Comparison of ENCODE assay signal across 18 cellular contexts in genomic region chr11:45185228-45185729, GRCh38.
"Had no signal": no experiment of that assay in that cellular context is flagged by ENCODE, and none has a peak within 500 bp of the region (broad histone marks: within the 10 kb centered on the region; RNA-seq: fewer than 3 reads in every experiment).

No MANE protein-coding gene starts in this region.

- H3K4me3 ChIP-seq: gastroesophageal sphincter, heart left ventricle, left ventricle myocardium inferior, tibial artery had no signal

- ATAC-seq: activated CD8-positive, alpha-beta T cell treated with anti-CD3 and anti-CD28 coated beads for 36 hours; esophagus mucosa; gastroesophageal sphincter; heart left ventricle had no signal

- DNase-seq: activated CD4-positive, alpha-beta T cell treated with anti-CD3 and anti-CD28 coated beads, Interleukin-2, amount 10 ng/mL, durations not matched to agents 24 days and 14 days; activated CD8-positive, alpha-beta T cell treated with anti-CD3 and anti-CD28 coated beads for 36 hours; activated naive CD4-positive, alpha-beta T cell treated with anti-CD3 and anti-CD28 coated beads for 36 hours; activated T-cell treated with anti-CD3 and anti-CD28 coated beads, Interleukin-2, amount 50 U/mL, for 24 hours; anterior cingulate cortex; cerebellar nuclear complex; cortex of kidney; heart left ventricle; kidney glomerular epithelial cell; left ventricle myocardium inferior; mammary epithelial cell; stimulated activated CD4-positive, alpha-beta T cell treated with anti-CD3 and anti-CD28 coated beads, Interleukin-12 subunit alpha, Interleukin-12 subunit beta, amount 100 ng/mL, for 4 hours; stimulated activated CD4-positive, alpha-beta T cell treated with anti-CD3 and anti-CD28 coated beads, Interleukin-1b, Interleukin-23, amount 100 ng/mL, for 48 hours; stimulated activated CD8-positive, alpha-beta memory T cell treated with anti-CD3 and anti-CD28 coated beads, Interleukin-4, amount 100 ng/mL, for 48 hours; stimulated activated naive CD4-positive, alpha-beta T cell treated with Interleukin-2 at 50 U/mL for 16 hours; tibial artery had no signal
